Comparison of ENCODE assay signal across 15 cellular contexts in genomic region chr21:36773995-36774394, GRCh38.
DNase-seq lines count a peak whose midpoint lies in the region; FAIRE-seq and TF ChIP-seq lines count a peak whose summit lies in the region.
"Had no signal": no experiment of that assay in that cellular context is flagged by ENCODE, and none has a peak within 500 bp of the region (broad histone marks: within the 10 kb centered on the region; RNA-seq: fewer than 3 reads in every experiment).

No MANE protein-coding gene starts in this region.

- no peak overlapping the region for H3K56ac ChIP-seq in H9 (ENCODE audit: insufficient read length, low read depth, low read length)

- H3K27me3 Mint-ChIP-seq in H9 (ENCODE audit: low read depth) (no peaks in the 10 kb centered on the region), chondrocyte (ENCODE audit: low read depth) (no peaks in the 10 kb centered on the region), nephron (ENCODE audit: low read depth) (peaks cover 7% of the 10 kb centered on the region)
- H3K27me3 Mint-ChIP-seq: CD8-positive, alpha-beta memory T cell had no signal

- H3K9me3 ChIP-seq in H9 (ENCODE audit: control insufficient read depth, low read depth, low read length): no peaks in the 10 kb centered on the region
- no peaks in the 10 kb centered on the region for H3K9me3 ChIP-seq in SJCRH30 (replicated peaks)
- no peaks in the 10 kb centered on the region for H3K9me3 ChIP-seq in testis
- H3K9me3 ChIP-seq: BLaER1, Caco-2 had no signal

- no peak overlapping the region for H3K14ac ChIP-seq in H9 (ENCODE audit: insufficient read depth, low read length)

- H3K9me3 Mint-ChIP-seq in H9: no peaks in the 10 kb centered on the region
- no peaks in the 10 kb centered on the region for H3K9me3 Mint-ChIP-seq in chondrocyte (ENCODE audit: low read depth)
- no peaks in the 10 kb centered on the region for H3K9me3 Mint-ChIP-seq in nephron
- H3K9me3 Mint-ChIP-seq: CD8-positive, alpha-beta memory T cell had no signal

- no peak overlapping the region for H2AK5ac ChIP-seq in H9 (ENCODE audit: insufficient read length, low read length)

- intact Hi-C loops in testis (cut with DNase I; ENCODE audit: low total_unique reads): no loop called here

- no CpG with 5 or more reads among the region's 8 CpGs for WGBS in H9 (ENCODE audit: extremely low coverage, insufficient read length, low lambda C conversion rate)
- 61 to 63% methylated on average over 8 of the region's 8 CpGs for WGBS in testis, 2 donors

- H3K4me1 ChIP-seq in H9 (ENCODE audit: insufficient read depth, low read length) (no peaks in the 10 kb centered on the region), SJCRH30 (peaks cover 7% of the 10 kb centered on the region), testis (peaks cover 15% of the 10 kb centered on the region)
- H3K4me1 ChIP-seq: BLaER1, Caco-2 had no signal

- TF ChIP-seq CTCF in H9 (conservative IDR thresholded peaks at IDR 0.05) (no peak), chondrocyte (IDR thresholded peaks at IDR 0.05) (no peak), nephron (IDR thresholded peaks at IDR 0.05; ENCODE audit: unreplicated experiment in 3 of 3) (no peak), testis (IDR thresholded peaks at IDR 0.05) (no peak)

- no peak overlapping the region for H3T11ph ChIP-seq in H9 (ENCODE audit: low read length)

- no peak for TF ChIP-seq POLR2A in testis (IDR thresholded peaks at IDR 0.05)
- no peak for TF ChIP-seq POLR2A in GM12891 (IDR thresholded peaks at IDR 0.05; ENCODE audit: low read depth, low read length)

- H3K9ac ChIP-seq in H9 (ENCODE audit: extremely low read depth, insufficient read length, low read length): no peak overlapping the region
- H3K9ac ChIP-seq: BLaER1 had no signal

- H2BK15ac ChIP-seq in H9 (ENCODE audit: low read depth, low read length): no peak overlapping the region

- no peaks in the 10 kb centered on the region for H3K79me1 ChIP-seq in H9 (ENCODE audit: insufficient read depth, low read depth, low read length, poor library complexity, severe bottlenecking)

- H3K4me3 Mint-ChIP-seq in H9 (no peak overlapping the region), chondrocyte (ENCODE audit: unreplicated experiment) (no peak overlapping the region), nephron (no peak overlapping the region)
- H3K4me3 Mint-ChIP-seq: CD8-positive, alpha-beta memory T cell had no signal

- DNase-seq in H9 (no peak), SJCRH30 (peak; percentile 11 to 48), chondrocyte (ENCODE audit: low spot score) (no peak), midbrain (lab: John Stamatoyannopoulos, UW) (no peak), DMS79 (lab: John Stamatoyannopoulos, UW) (no peak), testis (no peak), GM12891 (ENCODE audit: insufficient read length, low spot score) (no peak)
- DNase-seq: 8988T; AML-193; Caco-2; CD8-positive, alpha-beta memory T cell; GF-D8 had no signal

- peak overlapping the region; percentile 41 for H4K91ac ChIP-seq in H9 (ENCODE audit: insufficient read length, low read depth, low read length)

- FAIRE-seq in GM12891 (lab: Jason Lieb, UNC): no peak
- FAIRE-seq: H54 had no signal

- no peak overlapping the region for H3K27ac Mint-ChIP-seq in H9
- H3K27ac Mint-ChIP-seq in chondrocyte (ENCODE audit: unreplicated experiment): peak overlapping the region; percentile 17
- H3K27ac Mint-ChIP-seq in nephron: peak overlapping the region; percentile 31 to 86 (median 65)
- H3K27ac Mint-ChIP-seq: CD8-positive, alpha-beta memory T cell had no signal

- no peaks in the 10 kb centered on the region for H3K79me2 ChIP-seq in H9 (ENCODE audit: insufficient read depth, low read length)

- H3K23ac ChIP-seq in H9 (ENCODE audit: insufficient read length, low read depth, low read length): no peak overlapping the region

- H3K27me3 ChIP-seq in H9 (ENCODE audit: insufficient read depth, low read length) (no peaks in the 10 kb centered on the region), SJCRH30 (no peaks in the 10 kb centered on the region), testis (no peaks in the 10 kb centered on the region)
- H3K27me3 ChIP-seq: BLaER1 had no signal

- no peaks in the 10 kb centered on the region for H4K20me1 ChIP-seq in H9 (ENCODE audit: control insufficient read depth, insufficient read depth, insufficient read length)
- H4K20me1 ChIP-seq: BLaER1 had no signal

- no peak overlapping the region for H2BK20ac ChIP-seq in H9 (ENCODE audit: low read depth, low read length, poor library complexity, severe bottlenecking)

- no peak overlapping the region for H2BK5ac ChIP-seq in H9 (ENCODE audit: insufficient read length, low read length)

- H3K36me3 ChIP-seq in SJCRH30 (no peaks in the 10 kb centered on the region), testis (ENCODE audit: low read depth, missing control alignments) (no peaks in the 10 kb centered on the region)
- H3K36me3 ChIP-seq: BLaER1 had no signal

- H3K4me3 ChIP-seq in SJCRH30 (no peak overlapping the region), testis (no peak overlapping the region)
- H3K4me3 ChIP-seq: BLaER1 had no signal

- no peak overlapping the region for H3K4me2 ChIP-seq in H9 (ENCODE audit: insufficient read depth, insufficient read length, low read length)
- H3K4me2 ChIP-seq: BLaER1 had no signal

- H3K36me3 Mint-ChIP-seq in H9 (ENCODE audit: insufficient read depth in 1 of 3, low read depth in 3 of 3): no peaks in the 10 kb centered on the region
- H3K36me3 Mint-ChIP-seq in chondrocyte (ENCODE audit: low read depth): no peaks in the 10 kb centered on the region
- no peaks in the 10 kb centered on the region for H3K36me3 Mint-ChIP-seq in nephron (ENCODE audit: low read depth)

- no peak overlapping the region for H2BK120ac ChIP-seq in H9 (ENCODE audit: low read depth, low read length, poor library complexity, severe bottlenecking)

- no peak overlapping the region for H4K8ac ChIP-seq in H9 (replicated peaks; ENCODE audit: insufficient read length, low read depth, low read length)

- H3K18ac ChIP-seq in H9 (ENCODE audit: insufficient read length, low read depth, low read length): no peak overlapping the region

- no peak overlapping the region for H2AFZ ChIP-seq in H9 (ENCODE audit: low read length)

- no peak overlapping the region for H2BK12ac ChIP-seq in H9 (ENCODE audit: insufficient read length, low read depth, low read length)

- no peak overlapping the region for H3K4ac ChIP-seq in H9 (ENCODE audit: low read depth, low read length)

- H3K27ac ChIP-seq in H9 (ENCODE audit: insufficient read length, low read depth, low read length) (no peak overlapping the region), SJCRH30 (peak overlapping the region; percentile 14; the same call in 1 of the 2 replicates), testis (no peak overlapping the region)
- H3K27ac ChIP-seq: BLaER1 had no signal

- H4K5ac ChIP-seq in H9 (ENCODE audit: insufficient read length, low read depth, low read length): no peak overlapping the region

- H3K23me2 ChIP-seq in H9 (ENCODE audit: insufficient read length, low read depth, low read length, poor library complexity, severe bottlenecking): no peaks in the 10 kb centered on the region

- H3K4me1 Mint-ChIP-seq in H9: peaks cover under 1% of the 10 kb centered on the region in 2 experiments; a peak in 3 of 4 replicates
- H3K4me1 Mint-ChIP-seq in chondrocyte (ENCODE audit: low read depth): peaks cover 22% of the 10 kb centered on the region
- H3K4me1 Mint-ChIP-seq in nephron: peaks cover 45% of the 10 kb centered on the region
- H3K4me1 Mint-ChIP-seq: CD8-positive, alpha-beta memory T cell had no signal

TF ChIP-seq in GM12891, 5 proteins besides CTCF, POLR2A, EP300 and RAD21:
- no peak for TF ChIP-seq PAX5 (IDR thresholded peaks at IDR 0.05; ENCODE audit: insufficient read depth, low read length, severe bottlenecking)
- no peak for TF ChIP-seq POU2F2 (IDR thresholded peaks at IDR 0.05; ENCODE audit: low read depth, low read length)
- no peak for TF ChIP-seq TAF1 (IDR thresholded peaks at IDR 0.05; ENCODE audit: low read depth, low read length)
- TF ChIP-seq POLR2AphosphoS5 (IDR thresholded peaks at IDR 0.05; ENCODE audit: low read depth, low read length): no peak
- no peak for TF ChIP-seq SPI1 (IDR thresholded peaks at IDR 0.05; ENCODE audit: low read depth, low read length)

Comparison
In these comparisons a context has a peak if more than half of its experiments do, and no peak if none do; other contexts are left out.
1. DNase-seq: peak in SJCRH30 (2 of 2); none in H9 (single experiment), chondrocyte (single experiment), midbrain (single experiment), DMS79 (single experiment), testis (single experiment) and GM12891 (single experiment).
2. H3K27ac Mint-ChIP-seq: peak in chondrocyte (single experiment) and nephron (3 of 3); none in H9 (0 of 3).